In genomic region chr9:89738137-89738932, GRCh38 we compare ENCODE assay signal across 16 cellular contexts.
DNase-seq lines count a peak whose midpoint lies in the region; ATAC-seq and TF ChIP-seq lines count a peak whose summit lies in the region.
"Had no signal": no experiment of that assay in that cellular context is flagged by ENCODE, and none has a peak within 500 bp of the region (broad histone marks: within the 10 kb centered on the region; RNA-seq: fewer than 3 reads in every experiment).

No MANE protein-coding gene starts in this region.

- no peak overlapping the region for H3K9ac ChIP-seq in PC-3 (ENCODE audit: low read length)
- H3K9ac ChIP-seq: GM23248 had no signal

- H3K27me3 ChIP-seq in PC-3 (ENCODE audit: low read length) (no peaks in the 10 kb centered on the region), MG63 (no peaks in the 10 kb centered on the region)

- H3K9me2 ChIP-seq in PC-3 (replicated peaks; ENCODE audit: low read length): no peaks in the 10 kb centered on the region

- no peaks in the 10 kb centered on the region for H4K20me1 ChIP-seq in PC-3 (ENCODE audit: low read length)

- H3F3A ChIP-seq in PC-3 (ENCODE audit: low read length, unreplicated experiment): no peaks in the 10 kb centered on the region

- intact Hi-C loops in Right ventricle myocardium inferior (cut with DNase I): loop anchor here (5.0 kb wide), 1 partner anchor 116 kb away; no protein-coding TSS in a partner anchor
- intact Hi-C loops in cardiac septum (cut with DNase I): no loop called here
- intact Hi-C loops in dendritic cell treated with granulocyte-macrophage colony-stimulating factor and Interleukin-4, amounts not matched to agents 40 ng/mL and 50 ng/mL, for 4 days (cut with micrococcal nuclease): loop anchor here (5.0 kb wide), 1 partner anchor 44 kb away; no protein-coding TSS in a partner anchor
- intact Hi-C loops in left colon (cut with DNase I, micrococcal nuclease): no loop called here
- intact Hi-C loops in PC-3 (cut with micrococcal nuclease): no loop called here

- no peak for TF ChIP-seq CTCF in PC-3 (conservative IDR thresholded peaks at IDR 0.05; ENCODE audit: low read depth, low read length)

- H3K4me2 ChIP-seq in PC-3 (ENCODE audit: low read length): no peak overlapping the region

- ATAC-seq in Right ventricle myocardium inferior (peak; percentile 43), left colon (peak; percentile 45), PC-3 (no peak)
- ATAC-seq: activated CD8-positive, alpha-beta T cell treated with anti-CD3 and anti-CD28 coated beads, Interleukin-2, amount 10 ng/mL, durations not matched to agents 7 days and 5 days had no signal

- POLR2A ChIA-PET in PC-3 (lab: Charles Lee; ENCODE audit: unreplicated experiment): no interaction called here

- H3K36me3 Mint-ChIP-seq in dendritic cell treated with granulocyte-macrophage colony-stimulating factor and Interleukin-4, amounts not matched to agents 40 ng/mL and 50 ng/mL, for 4 days (ENCODE audit: low read depth): no peaks in the 10 kb centered on the region

- CTCF ChIA-PET in PC-3 (lab: Charles Lee): no interaction called here

- H3K27ac Mint-ChIP-seq in dendritic cell treated with granulocyte-macrophage colony-stimulating factor and Interleukin-4, amounts not matched to agents 40 ng/mL and 50 ng/mL, for 4 days: peak overlapping the region; percentile 85
- H3K27ac Mint-ChIP-seq: activated CD8-positive, alpha-beta T cell treated with anti-CD3 and anti-CD28 coated beads, Interleukin-2, amount 10 ng/mL, durations not matched to agents 7 days and 5 days; nephron had no signal

- H3K9me3 ChIP-seq in PC-3 (ENCODE audit: low read length): no peaks in the 10 kb centered on the region
- no peaks in the 10 kb centered on the region for H3K9me3 ChIP-seq in MG63

- no peaks in the 10 kb centered on the region for H3K9me3 Mint-ChIP-seq in dendritic cell treated with granulocyte-macrophage colony-stimulating factor and Interleukin-4, amounts not matched to agents 40 ng/mL and 50 ng/mL, for 4 days
- H3K9me3 Mint-ChIP-seq: nephron had no signal

- peaks cover 38% of the 10 kb centered on the region for H3K4me1 Mint-ChIP-seq in dendritic cell treated with granulocyte-macrophage colony-stimulating factor and Interleukin-4, amounts not matched to agents 40 ng/mL and 50 ng/mL, for 4 days (ENCODE audit: low read depth)

- H3K4me3 ChIP-seq in PC-3 (ENCODE audit: low read length): no peak overlapping the region
- H3K4me3 ChIP-seq in MG63: no peak overlapping the region
- H3K4me3 ChIP-seq: GM23248, SK-N-MC had no signal

- H3K27ac ChIP-seq in PC-3 (ENCODE audit: low read length): no peak overlapping the region
- H3K27ac ChIP-seq: GM23248, SK-N-MC had no signal

- H3K4me1 ChIP-seq in PC-3 (ENCODE audit: insufficient read depth, low read length): no peaks in the 10 kb centered on the region

- BruUV-seq in PC-3 (replicated peaks; lab: Mats Ljungman, UMichigan): no TSS peak

- DNase-seq in Right ventricle myocardium inferior (ENCODE audit: missing footprints) (no peak), cardiac septum (ENCODE audit: low spot score) (no peak), left colon (no peak), PC-3 (no peak), mesenteric fat pad (ENCODE audit: low spot score) (no peak), MG63 (no peak)
- no peak for DNase-seq in activated effector memory CD4-positive, alpha-beta T cell treated with Interleukin-2 at 50 U/mL for 16 hours
- DNase-seq: activated CD8-positive, alpha-beta T cell treated with anti-CD3 and anti-CD28 coated beads, Interleukin-2, amount 10 ng/mL, durations not matched to agents 7 days and 5 days; amniotic stem cell; central memory CD4-positive, alpha-beta T cell; GF-D8; GM23248; NCI-H1694 had no signal

- H3K36me3 ChIP-seq in PC-3 (ENCODE audit: low read depth, low read length) (no peaks in the 10 kb centered on the region), MG63 (no peaks in the 10 kb centered on the region)

- H3K4me3 Mint-ChIP-seq in dendritic cell treated with granulocyte-macrophage colony-stimulating factor and Interleukin-4, amounts not matched to agents 40 ng/mL and 50 ng/mL, for 4 days: no peak overlapping the region
- H3K4me3 Mint-ChIP-seq: activated CD8-positive, alpha-beta T cell treated with anti-CD3 and anti-CD28 coated beads, Interleukin-2, amount 10 ng/mL, durations not matched to agents 7 days and 5 days; nephron had no signal

- no peaks in the 10 kb centered on the region for H3K79me2 ChIP-seq in PC-3 (ENCODE audit: low read length)

- no peak overlapping the region for H2AFZ ChIP-seq in PC-3 (ENCODE audit: low read length)
- H2AFZ ChIP-seq: GM23248 had no signal

- peaks cover 6% of the 10 kb centered on the region for H3K27me3 Mint-ChIP-seq in dendritic cell treated with granulocyte-macrophage colony-stimulating factor and Interleukin-4, amounts not matched to agents 40 ng/mL and 50 ng/mL, for 4 days

Comparison
In these comparisons a context has a peak if more than half of its experiments do, and no peak if none do; other contexts are left out.
1. intact Hi-C loops: an anchor here in Right ventricle myocardium inferior (5.0 kb wide) and dendritic cell treated with granulocyte-macrophage colony-stimulating factor and Interleukin-4, amounts not matched to agents 40 ng/mL and 50 ng/mL, for 4 days (5.0 kb wide); none called in cardiac septum, left colon and PC-3.